ENCODE assay signal across 35 cellular contexts in genomic region chr14:54817506-54817905, GRCh38.
"Had no signal": no experiment of that assay in that cellular context is flagged by ENCODE, and none has a peak within 500 bp of the region (broad histone marks: within the 10 kb centered on the region; RNA-seq: fewer than 3 reads in every experiment).

No MANE protein-coding gene starts in this region.

- H3K27me3 Mint-ChIP-seq: activated T-cell treated with anti-CD3 and anti-CD28 coated beads, Interleukin-2, amount 50 U/mL, for 24 hours had no signal

- DNase-seq: activated CD4-positive, alpha-beta T cell treated with anti-CD3 and anti-CD28 coated beads, Interleukin-2, amount 10 ng/mL, durations not matched to agents 24 days and 14 days; activated CD4-positive, alpha-beta T cell treated with anti-CD3 and anti-CD28 coated beads, Interleukin-2, amount 50 U/mL, for 4 hours; activated CD8-positive, alpha-beta T cell treated with anti-CD3 and anti-CD28 coated beads for 36 hours; activated gamma-delta T cell; activated naive CD4-positive, alpha-beta T cell treated with Interleukin-2 at 50 U/mL for 16 hours; activated naive CD8-positive, alpha-beta T cell treated with anti-CD3 and anti-CD28 coated beads, Interleukin-2, amount 10 ng/mL, durations not matched to agents 7 days and 5 days; activated T-cell treated with anti-CD3 and anti-CD28 coated beads, Interleukin-2, amount 50 U/mL, for 24 hours; amygdala; Kasumi-1; KG1; MG63; NCI-H1048; NCI-H1105 treated with DMSO at 0.1 percent for 48 hours; NCI-H1436; NCI-H187; NCI-H2029 treated with DMSO at 0.1 percent for 48 hours; NCI-H2107; NCI-H2171; NCI-H510A; NCI-H526; NCI-H748 treated with DMSO at 0.1 percent for 48 hours; NK-92 treated with Interleukin-12 subunit alpha and Interleukin-12 subunit beta, amount 100 ng/mL, for 24 hours; PC-3; Peyer's patch; RPMI8226; SHP77 treated with DMSO at 0.1 percent for 48 hours; SW 1271; T-helper 1 cell; T-helper 2 cell; T-helper 9 cell had no signal

- H3K9me3 ChIP-seq: ascending aorta, MG63, Peyer's patch, SJSA1 had no signal

- H3K36me3 ChIP-seq: ascending aorta, cardiac muscle cell, MG63, Peyer's patch, SJSA1 had no signal

- H3K27me3 ChIP-seq: ascending aorta, cardiac muscle cell, MG63, Peyer's patch, SJSA1 had no signal

- H3K4me3 ChIP-seq: ascending aorta, cardiac muscle cell, MG63, Peyer's patch, SJSA1 had no signal

- H3K4me1 ChIP-seq: ascending aorta had no signal

- H3K4me3 Mint-ChIP-seq: activated CD4-positive, alpha-beta T cell treated with anti-CD3 and anti-CD28 coated beads, Interleukin-2, amount 10 ng/mL, durations not matched to agents 24 days and 14 days; activated CD8-positive, alpha-beta T cell treated with anti-CD3 and anti-CD28 coated beads for 36 hours; activated naive CD4-positive, alpha-beta T cell treated with anti-CD3 and anti-CD28 coated beads, Interleukin-2, amount 50 U/mL, for 24 hours; activated naive CD8-positive, alpha-beta T cell treated with anti-CD3 and anti-CD28 coated beads, Interleukin-2, amount 10 ng/mL, durations not matched to agents 7 days and 5 days; activated T-cell treated with anti-CD3 and anti-CD28 coated beads, Interleukin-2, amount 50 U/mL, for 24 hours had no signal

- H3K9me3 Mint-ChIP-seq: activated CD4-positive, alpha-beta T cell treated with anti-CD3 and anti-CD28 coated beads, Interleukin-2, amount 10 ng/mL, durations not matched to agents 24 days and 14 days; activated naive CD4-positive, alpha-beta T cell treated with anti-CD3 and anti-CD28 coated beads, Interleukin-2, amount 50 U/mL, for 24 hours; activated naive CD8-positive, alpha-beta T cell treated with anti-CD3 and anti-CD28 coated beads, Interleukin-2, amount 10 ng/mL, durations not matched to agents 7 days and 5 days; activated T-cell treated with anti-CD3 and anti-CD28 coated beads, Interleukin-2, amount 50 U/mL, for 24 hours; activated T-helper 2 cell treated with anti-CD3 and anti-CD28 coated beads, Interferon-gamma antibody, Interleukin-2, Interleukin-4, amounts not matched to agents 10 μg/mL and 5 μg/mL and 100 μg/mL, durations not matched to agents 14 hours and 24 hours and 36 hours had no signal

- H3K27ac Mint-ChIP-seq: activated CD4-positive, alpha-beta T cell treated with anti-CD3 and anti-CD28 coated beads, Interleukin-2, amount 10 ng/mL, durations not matched to agents 24 days and 14 days; activated CD8-positive, alpha-beta T cell treated with anti-CD3 and anti-CD28 coated beads for 36 hours; activated naive CD4-positive, alpha-beta T cell treated with anti-CD3 and anti-CD28 coated beads, Interleukin-2, amount 50 U/mL, for 24 hours; activated naive CD8-positive, alpha-beta T cell treated with anti-CD3 and anti-CD28 coated beads, Interleukin-2, amount 10 ng/mL, durations not matched to agents 7 days and 5 days; activated T-cell treated with anti-CD3 and anti-CD28 coated beads, Interleukin-2, amount 50 U/mL, for 24 hours; activated T-helper 2 cell treated with anti-CD3 and anti-CD28 coated beads, Interferon-gamma antibody, Interleukin-2, Interleukin-4, amounts not matched to agents 10 μg/mL and 5 μg/mL and 100 μg/mL, durations not matched to agents 14 hours and 24 hours and 36 hours had no signal

- H3K36me3 Mint-ChIP-seq: activated naive CD8-positive, alpha-beta T cell treated with anti-CD3 and anti-CD28 coated beads, Interleukin-2, amount 10 ng/mL, durations not matched to agents 7 days and 5 days had no signal

- H3K4me1 Mint-ChIP-seq: activated CD4-positive, alpha-beta T cell treated with anti-CD3 and anti-CD28 coated beads, Interleukin-2, amount 10 ng/mL, durations not matched to agents 24 days and 14 days; activated naive CD4-positive, alpha-beta T cell treated with anti-CD3 and anti-CD28 coated beads, Interleukin-2, amount 50 U/mL, for 24 hours; activated naive CD8-positive, alpha-beta T cell treated with anti-CD3 and anti-CD28 coated beads, Interleukin-2, amount 10 ng/mL, durations not matched to agents 7 days and 5 days had no signal

- H3K27ac ChIP-seq: ascending aorta, cardiac muscle cell, Peyer's patch, SJSA1 had no signal
